Comparison of ENCODE assay signal across 17 cellular contexts in genomic region chr14:23528555-23528954, GRCh38. TPM values are rescaled to one million over a fixed set of nuclear protein-coding genes. Genes with fewer than 3 reads are reported as not detected.
DNase-seq lines count a peak whose midpoint lies in the region; ATAC-seq and TF ChIP-seq lines count a peak whose summit lies in the region.
"Had no signal": no experiment of that assay in that cellular context is flagged by ENCODE, and none has a peak within 500 bp of the region (broad histone marks: within the 10 kb centered on the region; RNA-seq: fewer than 3 reads in every experiment).

No MANE protein-coding gene starts in this region.

- H3K36me3 ChIP-seq in SK-N-SH (replicated peaks in 1 of 2; ENCODE audit: control insufficient read depth in 1 of 2, insufficient read depth in 2 of 2, low read length in 1 of 2), result peaks cover 0 to 19% of the 10 kb centered on the region in 2 experiments
- peaks cover 0 to 23% (median 0%) of the 10 kb centered on the region in 6 donors for H3K36me3 ChIP-seq in spleen
- H3K36me3 ChIP-seq: upper lobe of right lung had no signal

- WGBS in SK-N-SH (ENCODE audit: low lambda C conversion rate), result 56% methylated on average over 1 of the region's 1 CpG
- WGBS in spleen, 5 donors, result 77 to 92% (median 84%) methylated on average over 1 of the region's 1 CpG

- intact Hi-C loops in spleen (cut with DNase I; ENCODE audit: low total_unique reads), result no loop called here

- no peak for TF ChIP-seq POLR2A in spleen (IDR thresholded peaks at IDR 0.05)

- H3K4me2 ChIP-seq in SK-N-SH, result no peak overlapping the region

- no peak overlapping the region; a peak in 1 of 4 replicates for H3K27ac ChIP-seq in SK-N-SH (ENCODE audit: low read depth in 2 of 2, low read length in 1 of 2)
- peak overlapping the region in 4 of 8 donors; percentile 15 to 71 (median 43) for H3K27ac ChIP-seq in spleen
- H3K27ac ChIP-seq: upper lobe of right lung had no signal

- POLR2A ChIA-PET in SK-N-SH (lab: Yijun Ruan, JAX), result interaction anchor here (1.8 kb wide), 1 partner anchor 10 kb away, joined by 5 read pairs; no protein-coding TSS in a partner anchor

- no peak overlapping the region for H2AFZ ChIP-seq in SK-N-SH (ENCODE audit: low read depth)

- H3K4me3 ChIP-seq in SK-N-SH (ENCODE audit: low read depth in 2 of 2, low read length in 1 of 2), result no peak overlapping the region
- no peak overlapping the region for H3K4me3 ChIP-seq in fibroblast of the aortic adventitia (ENCODE audit: low read depth, low read length)
- no peak overlapping the region for H3K4me3 ChIP-seq in spleen
- H3K4me3 ChIP-seq: GM12878, upper lobe of right lung had no signal

- no peak for ATAC-seq in HG03457 (IDR thresholded peaks at IDR 0.05; ENCODE audit: unreplicated experiment)
- ATAC-seq: activated CD4-positive, alpha-beta T cell treated with anti-CD3 and anti-CD28 coated beads for 36 hours; GM12878; naive thymus-derived CD8-positive, alpha-beta T cell; upper lobe of right lung had no signal

- H3K9me2 ChIP-seq in SK-N-SH, result no peaks in the 10 kb centered on the region

- no peaks in the 10 kb centered on the region for H4K20me1 ChIP-seq in SK-N-SH (ENCODE audit: insufficient read depth)

- no peaks in the 10 kb centered on the region for H3K79me2 ChIP-seq in SK-N-SH (ENCODE audit: insufficient read depth)

- no peak for TF ChIP-seq EP300 in SK-N-SH (IDR thresholded peaks at IDR 0.05; ENCODE audit: borderline replicate concordance in 1 of 2, low read depth in 1 of 2, low read length in 1 of 2)

- TF ChIP-seq RAD21 in SK-N-SH (IDR thresholded peaks at IDR 0.05; ENCODE audit: low read length), result no peak

- H3K9me3 ChIP-seq in SK-N-SH (no peaks in the 10 kb centered on the region), spleen (no peaks in the 10 kb centered on the region)
- H3K9me3 ChIP-seq: upper lobe of right lung had no signal

- CTCF ChIA-PET in SK-N-SH (lab: Yijun Ruan, JAX), result interaction anchor here (0.7 to 11.4 kb wide), 9 partner anchors 8 to 48 kb away, joined by 3 to 142 read pairs (median 7); partner anchors contain the start of gene ZFHX2

- H3K27me3 ChIP-seq in SK-N-SH (ENCODE audit: insufficient read depth), result no peaks in the 10 kb centered on the region
- no peaks in the 10 kb centered on the region for H3K27me3 ChIP-seq in spleen (replicated peaks in 1 of 7)
- H3K27me3 ChIP-seq: upper lobe of right lung had no signal

- H3K4me1 ChIP-seq in SK-N-SH (ENCODE audit: control insufficient read depth in 1 of 2, insufficient read depth in 2 of 2, low read depth in 1 of 2, low read length in 1 of 2) (peaks cover 0 to 4% of the 10 kb centered on the region in 2 experiments; a peak in 1 of 4 replicates), spleen (peaks cover 0 to 20% (median 2%) of the 10 kb centered on the region in 6 donors)
- H3K4me1 ChIP-seq: upper lobe of right lung had no signal

- peak; percentile 10 for DNase-seq in NCI-H82 (lab: John Stamatoyannopoulos, UW)
- DNase-seq in NCI-H82 treated with DMSO at 0.1 percent for 48 hours (lab: John Stamatoyannopoulos, UW; ENCODE audit: unreplicated experiment), result no peak
- DNase-seq in SK-N-SH, result peak; percentile 59
- no peak for DNase-seq in fibroblast of the aortic adventitia (ENCODE audit: low read depth)
- peak; percentile 43 for DNase-seq in spleen
- no peak for DNase-seq in AG20443 (ENCODE audit: low spot score)
- no peak for DNase-seq in stimulated activated naive CD4-positive, alpha-beta T cell treated with Interleukin-2 at 50 U/mL for 16 hours (lab: John Stamatoyannopoulos, UW)
- DNase-seq: ACHN; activated CD4-positive, alpha-beta T cell treated with anti-CD3 and anti-CD28 coated beads for 36 hours; DMS153; naive thymus-derived CD8-positive, alpha-beta T cell; NCI-H1436 treated with DMSO at 0.1 percent for 48 hours; small intestine; upper lobe of right lung had no signal

- H3F3A ChIP-seq in SK-N-SH (replicated peaks; ENCODE audit: insufficient read depth), result no peaks in the 10 kb centered on the region

- TF ChIP-seq CTCF in SK-N-SH (IDR thresholded peaks at IDR 0.05) (peak; percentile 33; the same call in 1 of the 2 replicates), fibroblast of the aortic adventitia (IDR thresholded peaks at IDR 0.05; ENCODE audit: insufficient read depth, low read length) (peak; percentile 20), spleen (IDR thresholded peaks at IDR 0.05 in 8 of 11, conservative IDR thresholded peaks at IDR 0.05 in 3 of 11) (no peak)

- no peak overlapping the region for H3K9ac ChIP-seq in SK-N-SH

TF ChIP-seq in SK-N-SH, 30 proteins besides CTCF, POLR2A, EP300 and RAD21 (continues in another document):
- no peak for TF ChIP-seq SIN3A (IDR thresholded peaks at IDR 0.05; ENCODE audit: borderline replicate concordance, low read depth, low read length)
- TF ChIP-seq, protein P1, sequence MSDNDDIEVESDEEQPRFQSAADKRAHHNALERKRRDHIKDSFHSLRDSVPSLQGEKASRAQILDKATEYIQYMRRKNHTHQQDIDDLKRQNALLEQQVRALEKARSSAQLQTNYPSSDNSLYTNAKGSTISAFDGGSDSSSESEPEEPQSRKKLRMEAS (IDR thresholded peaks at IDR 0.05; ENCODE audit: low read depth), result no peak
- TF ChIP-seq FOXJ3 (CRISPR knock-in tag; IDR thresholded peaks at IDR 0.05), result no peak
- no peak for TF ChIP-seq GATA2 (CRISPR knock-in tag; IDR thresholded peaks at IDR 0.05)
- TF ChIP-seq NFIC (IDR thresholded peaks at IDR 0.05; ENCODE audit: borderline replicate concordance), result no peak
- no peak for TF ChIP-seq RCOR1 (IDR thresholded peaks at IDR 0.05; ENCODE audit: low read length)
- no peak for TF ChIP-seq EZH2phosphoT487 (IDR thresholded peaks at IDR 0.05; ENCODE audit: borderline replicate concordance, low read depth)
- TF ChIP-seq, protein P2, sequence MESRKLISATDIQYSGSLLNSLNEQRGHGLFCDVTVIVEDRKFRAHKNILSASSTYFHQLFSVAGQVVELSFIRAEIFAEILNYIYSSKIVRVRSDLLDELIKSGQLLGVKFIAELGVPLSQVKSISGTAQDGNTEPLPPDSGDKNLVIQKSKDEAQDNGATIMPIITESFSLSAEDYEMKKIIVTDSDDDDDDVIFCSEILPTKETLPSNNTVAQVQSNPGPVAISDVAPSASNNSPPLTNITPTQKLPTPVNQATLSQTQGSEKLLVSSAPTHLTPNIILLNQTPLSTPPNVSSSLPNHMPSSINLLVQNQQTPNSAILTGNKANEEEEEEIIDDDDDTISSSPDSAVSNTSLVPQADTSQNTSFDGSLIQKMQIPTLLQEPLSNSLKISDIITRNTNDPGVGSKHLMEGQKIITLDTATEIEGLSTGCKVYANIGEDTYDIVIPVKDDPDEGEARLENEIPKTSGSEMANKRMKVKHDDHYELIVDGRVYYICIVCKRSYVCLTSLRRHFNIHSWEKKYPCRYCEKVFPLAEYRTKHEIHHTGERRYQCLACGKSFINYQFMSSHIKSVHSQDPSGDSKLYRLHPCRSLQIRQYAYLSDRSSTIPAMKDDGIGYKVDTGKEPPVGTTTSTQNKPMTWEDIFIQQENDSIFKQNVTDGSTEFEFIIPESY (IDR thresholded peaks at IDR 0.05; ENCODE audit: borderline replicate concordance, low read depth), result no peak
- no peak for TF ChIP-seq CHD2 (IDR thresholded peaks at IDR 0.05; ENCODE audit: low read length, partially characterized antibody)
- TF ChIP-seq USF2 (IDR thresholded peaks at IDR 0.05; ENCODE audit: borderline replicate concordance, low read depth, low read length), result no peak
- TF ChIP-seq FOXM1 (IDR thresholded peaks at IDR 0.05; ENCODE audit: low read depth), result no peak

RNA-seq across cellular contexts. Expression of gene ZFHX2, which starts 23.0 kb away (rescaled TPM):
- polyA plus RNA-seq in SK-N-SH (2012; rRNA removed), result 0.28 and 0.77 TPM in 2 replicates
- polyA plus RNA-seq in SK-N-SH (2012; cell fraction: cytosol; rRNA removed), result 0.39 and 0.42 TPM in 2 replicates
- 2.1 and 2.9 TPM in 2 replicates for polyA plus RNA-seq in SK-N-SH (2012; cell fraction: nucleus; rRNA removed)
- 0.36 and 0.41 TPM in 2 replicates for total RNA-seq in fibroblast of the aortic adventitia (ENCODE audit: low replicate concordance)
- total RNA-seq in spleen, result 1 to 10 TPM in 5 of 7 donors, under 1 TPM in 2; 0.42 to 2.9 (median 1.5) TPM
- under 1 TPM; 0.09 to 0.35 (median 0.11) TPM for polyA plus RNA-seq in spleen

RNA-seq across cellular contexts. Expression of gene THTPA, which starts 27.5 kb away (rescaled TPM):
- polyA plus RNA-seq in SK-N-SH (2012; rRNA removed) (15.5 and 16.3 TPM in 2 replicates), spleen (10 to 100 TPM in 1 of 3 donors, 1 to 10 TPM in 2; 4.5 to 14.2 (median 8.9) TPM)
- polyA plus RNA-seq in SK-N-SH (2012; cell fraction: cytosol; rRNA removed), result 7.5 and 9.0 TPM in 2 replicates
- polyA plus RNA-seq in SK-N-SH (2012; cell fraction: nucleus; rRNA removed), result 43.9 and 56.7 TPM in 2 replicates
- total RNA-seq in fibroblast of the aortic adventitia (ENCODE audit: low replicate concordance) (22.3 and 26.8 TPM in 2 replicates), spleen (10 to 100 TPM; 16.8 to 25.4 (median 18.6) TPM)

RNA-seq across cellular contexts. Expression of gene AP1G2, which starts 39.0 kb away (rescaled TPM):
- polyA plus RNA-seq in SK-N-SH (2012; rRNA removed) (88.3 and 114 TPM in 2 replicates), spleen (100 to 1,000 TPM; 126 to 267 (median 176) TPM)
- 12.5 and 18.4 TPM in 2 replicates for polyA plus RNA-seq in SK-N-SH (2012; cell fraction: cytosol; rRNA removed)
- polyA plus RNA-seq in SK-N-SH (2012; cell fraction: nucleus; rRNA removed), result 850 and 900 TPM in 2 replicates
- total RNA-seq in fibroblast of the aortic adventitia (ENCODE audit: low replicate concordance) (4.0 and 4.3 TPM in 2 replicates), spleen (100 to 1,000 TPM; 139 to 261 (median 193) TPM)

RNA-seq across cellular contexts. Expression of gene JPH4, which starts 50.0 kb away (rescaled TPM):
- polyA plus RNA-seq in SK-N-SH (2012; rRNA removed), result 8.7 and 8.8 TPM in 2 replicates
- 5.7 and 7.9 TPM in 2 replicates for polyA plus RNA-seq in SK-N-SH (2012; cell fraction: cytosol; rRNA removed)
- 20.9 and 25.3 TPM in 2 replicates for polyA plus RNA-seq in SK-N-SH (2012; cell fraction: nucleus; rRNA removed)
- total RNA-seq in fibroblast of the aortic adventitia (ENCODE audit: low replicate concordance), result not detected in 2 replicates
- 10 to 100 TPM in 2 of 7 donors, 1 to 10 TPM in 5; 1.2 to 17.3 (median 5.8) TPM for total RNA-seq in spleen
- under 1 TPM; 0.70 to 0.93 (median 0.93) TPM for polyA plus RNA-seq in spleen
- total RNA-seq: activated CD4-positive, alpha-beta T cell treated with anti-CD3 and anti-CD28 coated beads for 36 hours; H4; naive thymus-derived CD8-positive, alpha-beta T cell had no signal

RNA-seq across cellular contexts. Expression of gene NGDN, which starts 59.1 kb away (rescaled TPM):
- 64.3 and 85.9 TPM in 2 replicates for polyA plus RNA-seq in SK-N-SH (2012; rRNA removed)
- 76.1 and 82.9 TPM in 2 replicates for polyA plus RNA-seq in SK-N-SH (2012; cell fraction: cytosol; rRNA removed)
- 65.1 and 116 TPM in 2 replicates for polyA plus RNA-seq in SK-N-SH (2012; cell fraction: nucleus; rRNA removed)
- total RNA-seq in fibroblast of the aortic adventitia (ENCODE audit: low replicate concordance), result 31.5 and 73.5 TPM in 2 replicates
- 10 to 100 TPM; 32.7 to 62.7 (median 40.0) TPM for total RNA-seq in spleen
- 10 to 100 TPM; 39.6 to 48.5 (median 40.6) TPM for polyA plus RNA-seq in spleen

Comparison
In these comparisons a context has a peak if more than half of its experiments do, and no peak if none do; other contexts are left out.
1. DNase-seq: peak in NCI-H82 (single experiment), SK-N-SH (single experiment) and spleen (single experiment); none in NCI-H82 treated with DMSO at 0.1 percent for 48 hours (single experiment), fibroblast of the aortic adventitia (single experiment), AG20443 (single experiment) and stimulated activated naive CD4-positive, alpha-beta T cell treated with Interleukin-2 at 50 U/mL for 16 hours (single experiment).
2. CTCF ChIP-seq: peak in SK-N-SH (single experiment) and fibroblast of the aortic adventitia (single experiment); none in spleen (0 of 11).
3. RNA of gene AP1G2, which starts 39.0 kb away (total RNA-seq): 139 to 261 TPM in spleen; 4.0 to 4.3 TPM in fibroblast of the aortic adventitia; every median in the first group is over 10 times any median in the second.